Comparison of ENCODE assay signal across 21 cellular contexts in the genomic region with DNA sequence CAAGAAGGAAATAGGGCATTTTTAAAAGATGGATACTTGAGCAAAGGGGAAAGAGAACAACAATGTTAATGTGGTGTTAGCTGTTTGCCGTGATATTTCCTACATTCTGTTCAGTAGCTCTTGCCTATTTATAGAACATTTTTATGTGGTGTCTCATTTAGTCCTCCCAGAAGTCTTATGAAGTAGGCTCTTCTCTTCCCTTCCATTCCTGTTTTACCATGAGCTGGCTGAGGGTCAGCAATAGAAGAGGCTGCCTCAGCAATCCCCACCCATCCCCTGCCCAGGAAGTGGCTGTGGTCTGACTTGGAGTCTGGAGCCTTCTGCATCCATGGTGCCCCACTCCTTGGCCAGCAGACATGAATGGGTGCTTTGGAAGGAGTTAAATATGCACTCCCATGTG.
DNase-seq lines count a peak whose midpoint lies in the region; ATAC-seq and TF ChIP-seq lines count a peak whose summit lies in the region.
"Had no signal": no experiment of that assay in that cellular context is flagged by ENCODE, and none has a peak within 500 bp of the region (broad histone marks: within the 10 kb centered on the region; RNA-seq: fewer than 3 reads in every experiment).

No MANE protein-coding gene starts in this region.

- POLR2A ChIA-PET in HCT116 (lab: Charles Lee): no interaction called here

- H3K9me3 ChIP-seq in HCT116 (ENCODE audit: control insufficient read depth in 1 of 2, insufficient read depth in 1 of 2, low read depth in 1 of 2, low read length in 2 of 2) (no peaks in the 10 kb centered on the region), duodenal mucosa (ENCODE audit: control insufficient read depth in 1 of 2, low read length in 2 of 2) (no peaks in the 10 kb centered on the region), lower lobe of right lung (no peaks in the 10 kb centered on the region), H9 (ENCODE audit: control insufficient read depth, low read depth, low read length) (no peaks in the 10 kb centered on the region), ascending aorta (no peaks in the 10 kb centered on the region), suprapubic skin (no peaks in the 10 kb centered on the region)

- H3K27ac ChIP-seq in HCT116 (ENCODE audit: low read depth, low read length): no peak overlapping the region
- peak overlapping the region; percentile 2 for H3K27ac ChIP-seq in duodenal mucosa (ENCODE audit: low read depth, low read length)
- peak overlapping the region; percentile 18 for H3K27ac ChIP-seq in lower lobe of right lung
- H3K27ac ChIP-seq in H9 (ENCODE audit: insufficient read length, low read depth, low read length): no peak overlapping the region
- no peak overlapping the region for H3K27ac ChIP-seq in ascending aorta
- no peak overlapping the region for H3K27ac ChIP-seq in suprapubic skin
- H3K27ac ChIP-seq: HL-60, neural progenitor cell had no signal

- TF ChIP-seq RAD21 in HCT116 (IDR thresholded peaks at IDR 0.05; ENCODE audit: low read depth): no peak

- H3K27me3 ChIP-seq in HCT116 (ENCODE audit: insufficient read depth, low read length) (peaks cover 7% of the 10 kb centered on the region), duodenal mucosa (ENCODE audit: control insufficient read depth in 1 of 2, insufficient read depth in 2 of 2, low read length in 2 of 2) (peaks cover 0 to 3% of the 10 kb centered on the region in 2 donors), lower lobe of right lung (ENCODE audit: low read depth) (no peaks in the 10 kb centered on the region), H9 (ENCODE audit: insufficient read depth, low read length) (0 out of 2 replicates have a peak, but pooled peaks cover 2% of the 10 kb centered on the region), ascending aorta (no peaks in the 10 kb centered on the region), suprapubic skin (no peaks in the 10 kb centered on the region)

- H3K4me2 ChIP-seq in HCT116 (ENCODE audit: low read length) (peak overlapping the region; percentile 15; the same call in 1 of the 2 replicates), H9 (ENCODE audit: insufficient read depth, insufficient read length, low read length) (no peak overlapping the region)
- H3K4me2 ChIP-seq: neural progenitor cell had no signal

- intact Hi-C loops in HCT116 (cut with micrococcal nuclease): no loop called here
- intact Hi-C loops in lower lobe of right lung (cut with DNase I): no loop called here
- intact Hi-C loops in ascending aorta (cut with DNase I): no loop called here

- no peak overlapping the region for H2BK12ac ChIP-seq in H9 (ENCODE audit: insufficient read length, low read depth, low read length)

- no peak overlapping the region for H3K4ac ChIP-seq in H9 (ENCODE audit: low read depth, low read length)

- peaks cover 3% of the 10 kb centered on the region for H3K27me3 Mint-ChIP-seq in H9 (ENCODE audit: low read depth)

- H3K4me3 ChIP-seq in HCT116 (replicated peaks in 1 of 2; ENCODE audit: low read depth in 1 of 2, low read length in 2 of 2) (no peak overlapping the region), duodenal mucosa (ENCODE audit: low read depth in 1 of 2, low read length in 2 of 2) (no peak overlapping the region), lower lobe of right lung (no peak overlapping the region), ascending aorta (no peak overlapping the region), suprapubic skin (no peak overlapping the region)
- H3K4me3 ChIP-seq: neural progenitor cell had no signal

- H3K14ac ChIP-seq in H9 (ENCODE audit: insufficient read depth, low read length): no peak overlapping the region

- H3T11ph ChIP-seq in H9 (ENCODE audit: low read length): no peak overlapping the region

- H2BK5ac ChIP-seq in H9 (ENCODE audit: insufficient read length, low read length): no peak overlapping the region

- H3K79me2 ChIP-seq in HCT116 (ENCODE audit: insufficient read depth, low read length): no peaks in the 10 kb centered on the region
- H3K79me2 ChIP-seq in H9 (ENCODE audit: insufficient read depth, low read length): no peaks in the 10 kb centered on the region

- peaks cover 0 to 3% (median 0%) of the 10 kb centered on the region in 3 experiments; a peak in 3 of 7 replicates for H3K36me3 Mint-ChIP-seq in H9 (ENCODE audit: insufficient read depth in 1 of 3, low read depth in 3 of 3)
- H3K36me3 Mint-ChIP-seq: memory B cell, neural progenitor cell had no signal

- no TSS peak for BruUV-seq in HCT116 (replicated peaks; lab: Mats Ljungman, UMichigan)

- no peak overlapping the region for H4K8ac ChIP-seq in H9 (replicated peaks; ENCODE audit: insufficient read length, low read depth, low read length)

- ATAC-seq in HCT116 (no peak), lower lobe of right lung (peak in 1 of 2 donors; percentile 21)
- ATAC-seq: activated CD4-positive, alpha-beta T cell treated with anti-CD3 and anti-CD28 coated beads for 36 hours had no signal

- H3K36me3 ChIP-seq in HCT116 (ENCODE audit: control insufficient read depth in 1 of 2, insufficient read depth in 2 of 2, low read length in 2 of 2) (no peaks in the 10 kb centered on the region), duodenal mucosa (ENCODE audit: control insufficient read depth in 1 of 2, insufficient read depth in 2 of 2, low read length in 2 of 2) (no peaks in the 10 kb centered on the region), lower lobe of right lung (no peaks in the 10 kb centered on the region), ascending aorta (no peaks in the 10 kb centered on the region), suprapubic skin (no peaks in the 10 kb centered on the region)
- H3K36me3 ChIP-seq: neural progenitor cell had no signal

- no peak overlapping the region for H2BK20ac ChIP-seq in H9 (ENCODE audit: low read depth, low read length, poor library complexity, severe bottlenecking)

- no peak overlapping the region for H3K9ac ChIP-seq in HCT116 (ENCODE audit: low read length)
- H3K9ac ChIP-seq in duodenal mucosa (ENCODE audit: low read depth in 1 of 2, low read length in 2 of 2): no peak overlapping the region
- no peak overlapping the region for H3K9ac ChIP-seq in H9 (ENCODE audit: extremely low read depth, insufficient read length, low read length)
- H3K9ac ChIP-seq: neural progenitor cell had no signal

- RAD21 ChIA-PET in HCT116 (lab: Charles Lee; ENCODE audit: low non-redundant PET in 1 of 2, low total read pairs in 2 of 2, uncharacterized antibody in 2 of 2, unreplicated experiment in 2 of 2): no interaction called here

- TF ChIP-seq POLR2A in HCT116 (IDR thresholded peaks at IDR 0.05; ENCODE audit: borderline replicate concordance, extremely low read depth, insufficient read depth, insufficient read length): no peak
- TF ChIP-seq POLR2A in suprapubic skin (IDR thresholded peaks at IDR 0.05): no peak

- H2AFZ ChIP-seq in HCT116 (ENCODE audit: low read depth, low read length, poor library complexity, severe bottlenecking) (no peak overlapping the region), H9 (ENCODE audit: low read length) (no peak overlapping the region)
- H2AFZ ChIP-seq: neural progenitor cell had no signal

- H3K23ac ChIP-seq in H9 (ENCODE audit: insufficient read length, low read depth, low read length): no peak overlapping the region

- H4K20me1 ChIP-seq in HCT116 (ENCODE audit: insufficient read depth) (no peaks in the 10 kb centered on the region), H9 (ENCODE audit: control insufficient read depth, insufficient read depth, insufficient read length) (no peaks in the 10 kb centered on the region)

- no peaks in the 10 kb centered on the region for H3K23me2 ChIP-seq in H9 (ENCODE audit: insufficient read length, low read depth, low read length, poor library complexity, severe bottlenecking)

- peak overlapping the region in 1 of 3 experiments; percentile 72; a peak in 1 of 7 replicates for H3K27ac Mint-ChIP-seq in H9
- H3K27ac Mint-ChIP-seq: activated CD4-positive, alpha-beta T cell treated with anti-CD3 and anti-CD28 coated beads for 36 hours; memory B cell; neural progenitor cell; T-helper 2 cell treated with Interferon-gamma antibody and Interleukin-4, amounts not matched to agents 5 μg/mL and 100 μg/mL, for 36 hours had no signal

- TF ChIP-seq EP300 in suprapubic skin (IDR thresholded peaks at IDR 0.05): no peak

- H3K4me1 Mint-ChIP-seq in H9: peaks cover 39 to 43% of the 10 kb centered on the region in 2 experiments
- H3K4me1 Mint-ChIP-seq: activated CD4-positive, alpha-beta T cell treated with anti-CD3 and anti-CD28 coated beads for 36 hours had no signal

- H3K4me3 Mint-ChIP-seq in H9: no peak overlapping the region
- H3K4me3 Mint-ChIP-seq: activated CD4-positive, alpha-beta T cell treated with anti-CD3 and anti-CD28 coated beads for 36 hours; memory B cell; neural progenitor cell; T-helper 2 cell treated with Interferon-gamma antibody and Interleukin-4, amounts not matched to agents 5 μg/mL and 100 μg/mL, for 36 hours had no signal

- H3K79me1 ChIP-seq in H9 (ENCODE audit: insufficient read depth, low read depth, low read length, poor library complexity, severe bottlenecking): no peaks in the 10 kb centered on the region

- H4K5ac ChIP-seq in H9 (ENCODE audit: insufficient read length, low read depth, low read length): no peak overlapping the region

- no CpG with 5 or more reads among the region's 1 CpG for WGBS in H9 (ENCODE audit: extremely low coverage, insufficient read length, low lambda C conversion rate)
- WGBS in suprapubic skin: 43% methylated on average over 1 of the region's 1 CpG

- H3K9me3 Mint-ChIP-seq in H9: peaks cover 0 to 2% of the 10 kb centered on the region in 2 experiments; a peak in 2 of 5 replicates
- H3K9me3 Mint-ChIP-seq: memory B cell; neural progenitor cell; T-helper 2 cell treated with Interferon-gamma antibody and Interleukin-4, amounts not matched to agents 5 μg/mL and 100 μg/mL, for 36 hours had no signal

- H3K4me1 ChIP-seq in HCT116 (ENCODE audit: control insufficient read depth in 1 of 2, insufficient read depth in 2 of 2, low read length in 2 of 2) (peaks cover 0 to 8% of the 10 kb centered on the region in 2 experiments; a peak in 1 of 4 replicates), duodenal mucosa (ENCODE audit: control insufficient read depth in 1 of 2, insufficient read depth in 2 of 2, low read length in 2 of 2) (peaks cover 10 to 19% of the 10 kb centered on the region in 2 donors), lower lobe of right lung (peaks cover 32% of the 10 kb centered on the region), H9 (ENCODE audit: insufficient read depth, low read length) (peaks cover 16% of the 10 kb centered on the region; the same call in 1 of the 2 replicates), ascending aorta (peaks cover 0 to 7% of the 10 kb centered on the region in 2 donors), suprapubic skin (peaks cover 25% of the 10 kb centered on the region)

- H4K91ac ChIP-seq in H9 (ENCODE audit: insufficient read length, low read depth, low read length): no peak overlapping the region

- no peak for TF ChIP-seq CTCF in HCT116 (IDR thresholded peaks at IDR 0.05 in 2 of 3, conservative IDR thresholded peaks at IDR 0.05 in 1 of 3; ENCODE audit: borderline replicate concordance in 1 of 3, insufficient read depth in 1 of 3, low read depth in 2 of 3, low read length in 2 of 3)
- TF ChIP-seq CTCF in lower lobe of right lung (IDR thresholded peaks at IDR 0.05): no peak
- no peak for TF ChIP-seq CTCF in H9 (conservative IDR thresholded peaks at IDR 0.05)
- TF ChIP-seq CTCF in ascending aorta (IDR thresholded peaks at IDR 0.05): no peak
- no peak for TF ChIP-seq CTCF in suprapubic skin (IDR thresholded peaks at IDR 0.05)

- H3K9me2 ChIP-seq in HCT116 (ENCODE audit: insufficient read depth): no peaks in the 10 kb centered on the region

- no peak overlapping the region for H2BK120ac ChIP-seq in H9 (ENCODE audit: low read depth, low read length, poor library complexity, severe bottlenecking)

- CTCF ChIA-PET in HCT116 (lab: Charles Lee): no interaction called here

- H2BK15ac ChIP-seq in H9 (ENCODE audit: low read depth, low read length): no peak overlapping the region

- no peak overlapping the region for H2AK5ac ChIP-seq in H9 (ENCODE audit: insufficient read length, low read length)

- peak; percentile 50 for DNase-seq in A172 (ENCODE audit: low spot score)
- DNase-seq in HCT116 (ENCODE audit: low read depth, low spot score): no peak
- no peak for DNase-seq in lower lobe of right lung
- DNase-seq in DMS53 (lab: John Stamatoyannopoulos, UW): no peak
- no peak for DNase-seq in H9
- no peak for DNase-seq in ascending aorta (ENCODE audit: low spot score in 2 of 2)
- DNase-seq in suprapubic skin (ENCODE audit: low spot score in 2 of 2): no peak
- DNase-seq: activated CD4-positive, alpha-beta T cell treated with anti-CD3 and anti-CD28 coated beads for 36 hours; activated naive CD4-positive, alpha-beta T cell treated with anti-CD3 and anti-CD28 coated beads, Interleukin-2, amount 50 U/mL, for 16 hours; caudate nucleus; GF-D8; glutamatergic neuron; KG1; NCI-H226; stimulated activated CD4-positive, alpha-beta T cell treated with anti-CD3 and anti-CD28 coated beads, Interleukin-1b, Interleukin-23, amount 100 ng/mL, for 48 hours; substantia nigra had no signal

- no peak overlapping the region for H3K18ac ChIP-seq in H9 (ENCODE audit: insufficient read length, low read depth, low read length)

- H3K56ac ChIP-seq in H9 (ENCODE audit: insufficient read length, low read depth, low read length): no peak overlapping the region

Comparison
In these comparisons a context has a peak if more than half of its experiments do, and no peak if none do; other contexts are left out.
1. H3K27ac ChIP-seq: peak in duodenal mucosa (single experiment) and lower lobe of right lung (single experiment); none in HCT116 (single experiment), H9 (single experiment), ascending aorta (0 of 2) and suprapubic skin (single experiment).